ENCODE assay signal across 8 cellular contexts in the genomic region with DNA sequence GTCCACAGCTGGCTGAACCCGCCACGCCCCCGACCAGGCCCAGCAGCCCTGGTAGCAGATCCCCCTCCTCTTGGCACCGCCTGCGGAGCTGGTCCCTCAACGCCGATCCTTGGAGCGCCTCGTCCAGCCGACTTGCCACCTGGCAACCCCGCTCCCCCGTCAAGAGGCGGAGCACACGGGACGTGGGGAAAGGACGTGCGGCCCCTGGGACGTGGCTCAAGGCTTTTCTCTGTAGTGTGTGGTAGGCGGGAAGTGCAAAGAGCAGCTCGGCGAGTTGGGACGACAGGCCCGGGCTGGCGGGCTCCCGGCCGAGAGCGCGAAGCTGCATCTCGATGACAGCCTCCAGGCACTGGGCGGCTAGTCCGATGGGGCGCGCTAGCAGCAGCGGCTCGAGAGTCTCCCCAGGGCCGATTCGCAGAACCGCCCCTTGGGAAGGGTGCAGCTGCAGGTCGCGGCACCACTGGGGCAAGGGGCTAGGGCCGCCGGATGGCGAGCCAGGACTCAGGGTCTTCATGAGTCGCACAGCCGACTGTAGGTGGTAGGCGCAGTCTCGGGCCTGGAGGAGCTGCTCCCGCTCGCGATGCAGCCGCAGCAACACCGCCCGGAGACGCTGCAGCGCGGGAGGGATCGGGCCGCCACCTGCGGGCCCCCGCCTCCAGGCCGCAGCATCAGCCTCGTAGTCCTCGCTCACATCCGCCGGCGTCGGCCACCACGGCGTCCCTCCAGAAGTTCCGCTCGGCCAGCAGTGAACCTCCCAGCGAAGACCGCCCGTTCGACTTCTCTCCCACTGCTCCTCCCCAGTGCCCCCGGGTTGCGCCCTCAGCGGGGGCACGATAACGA. TPM values are rescaled to one million over a fixed set of nuclear protein-coding genes. Genes with fewer than 3 reads are reported as not detected.
A peak's percentile ranks its signal among the peaks of the same experiment; 100 is the strongest.
DNase-seq lines count a peak whose midpoint lies in the region; ATAC-seq and TF ChIP-seq lines count a peak whose summit lies in the region.

No MANE protein-coding gene starts in this region.

- peaks cover 22% of the 10 kb centered on the region for H3K4me1 ChIP-seq in psoas muscle

- intact Hi-C loops in left cardiac atrium (cut with DNase I) (loop anchor here (2.0 to 10.0 kb wide), 2 partner anchors 103 to 105 kb away; no protein-coding TSS in a partner anchor), psoas muscle (cut with DNase I) (loop anchor here (2.0 to 5.0 kb wide), 3 partner anchors 27 to 105 kb away; a partner anchor contains a TSS)

- no peaks in the 10 kb centered on the region for H3K27me3 ChIP-seq in psoas muscle (ENCODE audit: insufficient read depth in 3 of 3, low read length in 2 of 3)

- H3K9me3 ChIP-seq in psoas muscle, result no peaks in the 10 kb centered on the region

- peak overlapping the region; percentile 91 for H3K27ac ChIP-seq in psoas muscle

- peaks cover 2 to 56% of the 10 kb centered on the region in 2 donors for H3K36me3 ChIP-seq in psoas muscle (ENCODE audit: insufficient read depth in 1 of 2, low read depth in 1 of 2)

- 1 to 2% (median 1%) methylated on average over 59 to 80 of the region's 80 CpGs for WGBS in psoas muscle, 3 donors

- ATAC-seq in HG02840 (IDR thresholded peaks at IDR 0.05; ENCODE audit: low FRiP score, unreplicated experiment), result peak; percentile 44
- ATAC-seq in left cardiac atrium, result peak; percentile 71 to 75
- ATAC-seq in psoas muscle, result peak; percentile 46 to 69 (median 55)

- TF ChIP-seq CTCF in psoas muscle (IDR thresholded peaks at IDR 0.05), result no peak

- DNase-seq in activated T-cell treated with anti-CD3 and anti-CD28 coated beads for 4 hours (peak; percentile 27), NCI-H226 (peak; percentile 28), activated gamma-delta T cell (lab: John Stamatoyannopoulos, UW) (peak; percentile 35), left cardiac atrium (peak; percentile 74), psoas muscle (peak in 1 of 2 donors; percentile 83), medulla oblongata (ENCODE audit: extremely low spot score) (no peak)
- DNase-seq in activated T-cell treated with anti-CD3 and anti-CD28 coated beads, Interleukin-2, amount 50 U/mL, for 1 hour, result no peak

- H3K4me3 ChIP-seq in psoas muscle, result peak overlapping the region; percentile 98

RNA-seq across cellular contexts. Expression of a gene that starts 0.6 kb away (rescaled TPM):
- total RNA-seq in left cardiac atrium (1 to 10 TPM; 6.8 to 8.8 TPM), psoas muscle (1 to 10 TPM; 2.7 to 8.3 (median 4.5) TPM)
- 1 to 10 TPM; 1.4 to 8.7 (median 2.5) TPM for polyA plus RNA-seq in psoas muscle

RNA-seq across cellular contexts. Expression of a gene that starts 0.7 kb away (rescaled TPM):
- total RNA-seq in left cardiac atrium, result 10 to 100 TPM; 11.9 TPM
- 10 to 100 TPM in 1 of 4 donors, 1 to 10 TPM in 3; 5.4 to 10.1 (median 8.4) TPM for total RNA-seq in psoas muscle
- polyA plus RNA-seq in psoas muscle, result 10 to 100 TPM in 1 of 3 donors, 1 to 10 TPM in 2; 7.9 to 13.2 (median 9.4) TPM

RNA-seq across cellular contexts. Expression of a gene that starts 9.7 kb away (rescaled TPM):
- total RNA-seq in left cardiac atrium (100 to 1,000 TPM; 110 to 127 TPM), psoas muscle (100 to 1,000 TPM; 118 to 157 (median 138) TPM)
- polyA plus RNA-seq in psoas muscle, result 10 to 100 TPM; 63.7 to 90.0 (median 63.9) TPM

RNA-seq across cellular contexts. Expression of a gene that starts 17.0 kb away (rescaled TPM):
- total RNA-seq in left cardiac atrium, result 10 to 100 TPM; 25.3 to 32.7 TPM
- total RNA-seq in psoas muscle, result 10 to 100 TPM; 17.1 to 26.4 (median 24.2) TPM
- polyA plus RNA-seq in psoas muscle, result 10 to 100 TPM; 19.8 to 38.8 (median 25.2) TPM

RNA-seq across cellular contexts. Expression of a gene that starts 17.2 kb away (rescaled TPM):
- total RNA-seq in left cardiac atrium (1 to 10 TPM in 1 of 2 donors, under 1 TPM in 1; 0.60 to 1.0 TPM), psoas muscle (under 1 TPM in 2 of 4 donors, not detected in 2; 0.15 to 0.36 TPM)
- polyA plus RNA-seq in psoas muscle, result under 1 TPM; 0.14 to 0.68 (median 0.26) TPM

Comparison
In these comparisons a context has a peak if more than half of its experiments do, and no peak if none do; other contexts are left out.
1. DNase-seq: peak in activated T-cell treated with anti-CD3 and anti-CD28 coated beads for 4 hours (single experiment), NCI-H226 (single experiment), activated gamma-delta T cell (single experiment) and left cardiac atrium (single experiment); none in activated T-cell treated with anti-CD3 and anti-CD28 coated beads, Interleukin-2, amount 50 U/mL, for 1 hour (single experiment) and medulla oblongata (single experiment).
2. Peak in every context shown above with its lines, with median percentiles within 50 percentile points of each other: ATAC-seq.